29 cellular contexts compared by ENCODE assay signal in genomic region chr17:76926237-76926866, GRCh38.
"Had no signal": no experiment of that assay in that cellular context is flagged by ENCODE, and none has a peak within 500 bp of the region (broad histone marks: within the 10 kb centered on the region; RNA-seq: fewer than 3 reads in every experiment).

No MANE protein-coding gene starts in this region.

- H3K4me2 ChIP-seq: PC-9 had no signal

- FAIRE-seq: RCC 7860 had no signal

- H3K4me1 ChIP-seq: SJCRH30 had no signal

- H3K9me3 ChIP-seq: SJCRH30 had no signal

- ATAC-seq: activated CD8-positive, alpha-beta memory T cell treated with anti-CD3 and anti-CD28 coated beads, Interleukin-2, amount 10 ng/mL, durations not matched to agents 7 days and 5 days; activated naive CD8-positive, alpha-beta T cell treated with anti-CD3 and anti-CD28 coated beads, Interleukin-2, amount 50 U/mL, for 24 hours had no signal

- H3K36me3 ChIP-seq: SJCRH30 had no signal

- H3K27ac ChIP-seq: PC-9, RWPE1, SJCRH30, SK-N-MC, WERI-Rb-1 had no signal

- DNase-seq: activated CD4-positive, alpha-beta memory T cell treated with anti-CD3 and anti-CD28 coated beads, Interleukin-2, amount 10 ng/mL, durations not matched to agents 7 days and 5 days; activated CD4-positive, alpha-beta T cell treated with anti-CD3 and anti-CD28 coated beads for 1 hour; activated CD4-positive, alpha-beta T cell treated with anti-CD3 and anti-CD28 coated beads for 48 hours; activated CD4-positive, CD25-positive, alpha-beta regulatory T cell; activated CD8-positive, alpha-beta memory T cell treated with anti-CD3 and anti-CD28 coated beads for 24 hours; activated CD8-positive, alpha-beta memory T cell treated with anti-CD3 and anti-CD28 coated beads, Interleukin-2, amount 10 ng/mL, durations not matched to agents 7 days and 5 days; activated CD8-positive, alpha-beta memory T cell treated with anti-CD3 and anti-CD28 coated beads, Interleukin-2, amount 50 U/mL, for 48 hours; activated effector memory CD4-positive, alpha-beta T cell treated with Interleukin-2 at 50 U/mL for 16 hours; activated naive CD4-positive, alpha-beta T cell treated with anti-CD3 and anti-CD28 coated beads, Interleukin-2, amount 10 ng/mL, durations not matched to agents 7 days and 5 days; activated naive CD8-positive, alpha-beta T cell treated with anti-CD3 and anti-CD28 coated beads, Interleukin-2, amount 50 U/mL, for 24 hours; activated T-cell treated with anti-CD3 and anti-CD28 coated beads, Interleukin-2, amount 50 U/mL, for 48 hours; central memory CD4-positive, alpha-beta T cell; Karpas-422; NCI-H1105; NCI-H1417 treated with DMSO at 0.1 percent for 48 hours; NCI-H1694; NCI-H1930; NCI-H2081 treated with DMSO at 0.1 percent for 48 hours; NCI-H226; NCI-H446 treated with DMSO at 0.1 percent for 48 hours; NCI-H524; PC-9; SHP77; SJCRH30; T1000; WERI-Rb-1 had no signal

- H3K4me3 ChIP-seq: PC-9, SJCRH30, SK-N-MC had no signal
